9 cellular contexts compared by ENCODE assay signal in genomic region chr7:122528879-122529481, GRCh38.
A peak's percentile ranks its signal among the peaks of the same experiment; 100 is the strongest.
DNase-seq lines count a peak whose midpoint lies in the region; ATAC-seq, FAIRE-seq and TF ChIP-seq lines count a peak whose summit lies in the region.
"Had no signal": no experiment of that assay in that cellular context is flagged by ENCODE, and none has a peak within 500 bp of the region (broad histone marks: within the 10 kb centered on the region; RNA-seq: fewer than 3 reads in every experiment).

No MANE protein-coding gene starts in this region.

- H3K9me3 ChIP-seq in kidney (ENCODE audit: control insufficient read depth in 1 of 2, low read length in 2 of 2), result no peaks in the 10 kb centered on the region

- H3K4me3 ChIP-seq in kidney (ENCODE audit: low read length in 2 of 2), result no peak overlapping the region

- H3K9me3 Mint-ChIP-seq in activated B cell treated with CpG ODN at 0.5 μM for 24 hours, result no peaks in the 10 kb centered on the region

- no peak for TF ChIP-seq POLR2A in GM12891 (IDR thresholded peaks at IDR 0.05; ENCODE audit: low read depth, low read length)

- TF ChIP-seq CTCF in activated B cell treated with CpG ODN at 0.5 μM for 24 hours (IDR thresholded peaks at IDR 0.05) (peak; percentile 46), kidney (IDR thresholded peaks at IDR 0.05; ENCODE audit: borderline replicate concordance, extremely low read depth, insufficient read depth) (peak; percentile 55)

- no peak for ATAC-seq in activated B cell treated with CpG ODN at 0.5 μM for 24 hours (ENCODE audit: low read depth)

- no peaks in the 10 kb centered on the region for H3K36me3 ChIP-seq in kidney (ENCODE audit: control insufficient read depth in 1 of 2, insufficient read depth in 2 of 2, low read length in 2 of 2)

- H3K4me3 Mint-ChIP-seq in activated B cell treated with CpG ODN at 0.5 μM for 24 hours, result no peak overlapping the region
- H3K4me3 Mint-ChIP-seq: CD4-positive, CD25-positive, alpha-beta regulatory T cell had no signal

- intact Hi-C loops in activated B cell treated with CpG ODN at 0.5 μM for 24 hours (cut with micrococcal nuclease) (loop anchor here (2.0 kb wide), 1 partner anchor 310 kb away; no protein-coding TSS in a partner anchor), kidney (cut with DNase I) (no loop called here)

- H3K4me1 ChIP-seq in kidney (ENCODE audit: control insufficient read depth in 1 of 2, insufficient read depth in 1 of 2, low read depth in 1 of 2, low read length in 2 of 2), result no peaks in the 10 kb centered on the region

- no peak overlapping the region for H3K27ac Mint-ChIP-seq in activated B cell treated with CpG ODN at 0.5 μM for 24 hours
- H3K27ac Mint-ChIP-seq: CD4-positive, CD25-positive, alpha-beta regulatory T cell had no signal

- no peak overlapping the region for H3K9ac ChIP-seq in kidney (ENCODE audit: low read length in 2 of 2)

- H3K36me3 Mint-ChIP-seq in activated B cell treated with CpG ODN at 0.5 μM for 24 hours (ENCODE audit: low read depth), result no peaks in the 10 kb centered on the region
- H3K36me3 Mint-ChIP-seq: CD4-positive, CD25-positive, alpha-beta regulatory T cell had no signal

- no peaks in the 10 kb centered on the region for H3K4me1 Mint-ChIP-seq in activated B cell treated with CpG ODN at 0.5 μM for 24 hours
- H3K4me1 Mint-ChIP-seq: CD4-positive, CD25-positive, alpha-beta regulatory T cell had no signal

- peak; percentile 47 for DNase-seq in NCI-H2107 treated with DMSO at 0.1 percent for 48 hours (lab: John Stamatoyannopoulos, UW; ENCODE audit: unreplicated experiment)
- DNase-seq in NCI-H2107 (lab: John Stamatoyannopoulos, UW), result no peak
- peak; percentile 58 for DNase-seq in NCI-H1105 treated with DMSO at 0.1 percent for 48 hours (lab: John Stamatoyannopoulos, UW)
- DNase-seq in activated B cell treated with CpG ODN at 0.5 μM for 24 hours, result no peak
- no peak for DNase-seq in kidney
- no peak for DNase-seq in GM12891 (ENCODE audit: insufficient read length, low spot score)
- no peak for DNase-seq in activated gamma-delta T cell (lab: John Stamatoyannopoulos, UW)
- DNase-seq in hepatic stellate cell (ENCODE audit: low spot score), result no peak

- CTCF ChIA-PET in activated B cell treated with CpG ODN at 0.5 μM for 24 hours (lab: Charles Lee), result interaction anchor here (3.6 kb wide), 1 partner anchor 435 kb away, joined by 22 read pairs; no protein-coding TSS in a partner anchor

- FAIRE-seq in kidney (lab: Jason Lieb, UNC) (peak; percentile 96), GM12891 (lab: Jason Lieb, UNC) (no peak)

- H3K27ac ChIP-seq in kidney (ENCODE audit: low read depth in 2 of 2, low read length in 2 of 2), result no peak overlapping the region

- POLR2A ChIA-PET in activated B cell treated with CpG ODN at 0.5 μM for 24 hours (lab: Charles Lee), result no interaction called here

- H3K27me3 Mint-ChIP-seq in activated B cell treated with CpG ODN at 0.5 μM for 24 hours, result peaks cover 4% of the 10 kb centered on the region
- H3K27me3 Mint-ChIP-seq: CD4-positive, CD25-positive, alpha-beta regulatory T cell had no signal

TF ChIP-seq in GM12891, 5 proteins besides CTCF, POLR2A, EP300 and RAD21:
- TF ChIP-seq POU2F2 (IDR thresholded peaks at IDR 0.05; ENCODE audit: low read depth, low read length) (no peak), PAX5 (IDR thresholded peaks at IDR 0.05; ENCODE audit: insufficient read depth, low read length, severe bottlenecking) (no peak), TAF1 (IDR thresholded peaks at IDR 0.05; ENCODE audit: low read depth, low read length) (no peak), POLR2AphosphoS5 (IDR thresholded peaks at IDR 0.05; ENCODE audit: low read depth, low read length) (no peak), SPI1 (IDR thresholded peaks at IDR 0.05; ENCODE audit: low read depth, low read length) (no peak)

Comparison
In these comparisons a context has a peak if more than half of its experiments do, and no peak if none do; other contexts are left out.
1. DNase-seq: peak in NCI-H2107 treated with DMSO at 0.1 percent for 48 hours (single experiment) and NCI-H1105 treated with DMSO at 0.1 percent for 48 hours (single experiment); none in NCI-H2107 (single experiment), activated B cell treated with CpG ODN at 0.5 μM for 24 hours (single experiment), kidney (single experiment), GM12891 (single experiment), activated gamma-delta T cell (single experiment) and hepatic stellate cell (single experiment).